1 cellular context compared by ENCODE assay signal in genomic region chr2:71276311-71277158, GRCh38.
A peak's percentile ranks its signal among the peaks of the same experiment; 100 is the strongest.
TF ChIP-seq lines count a peak whose summit lies in the region.

No MANE protein-coding gene starts in this region.

TF ChIP-seq in HEK293, 187 proteins besides CTCF, POLR2A, EP300 and RAD21 (continued from another document and continues in another):
- no peak for TF ChIP-seq ELK4 (IDR thresholded peaks at IDR 0.05; ENCODE audit: borderline replicate concordance, low read depth, low read length)
- TF ChIP-seq ZNF561 (tag by site-specific recombination; IDR thresholded peaks at IDR 0.05; ENCODE audit: borderline replicate concordance) = no peak
- TF ChIP-seq HOXA7 (CRISPR knock-in tag; IDR thresholded peaks at IDR 0.05; ENCODE audit: borderline replicate concordance) = no peak
- no peak for TF ChIP-seq ZNF433 (tag by site-specific recombination; IDR thresholded peaks at IDR 0.05; ENCODE audit: low read depth)
- peak; percentile 17; the same call in 1 of the 2 replicates for TF ChIP-seq ZNF146 (tag by site-specific recombination; IDR thresholded peaks at IDR 0.05)
- TF ChIP-seq PATZ1 (tag by site-specific recombination; IDR thresholded peaks at IDR 0.05) = peak; percentile 75
- no peak for TF ChIP-seq ZNF112 (tag by site-specific recombination; IDR thresholded peaks at IDR 0.05)
- peak; percentile 56 for TF ChIP-seq ZNF394 (tag by site-specific recombination; IDR thresholded peaks at IDR 0.05; ENCODE audit: borderline replicate concordance)
- TF ChIP-seq PRDM1 (tag by site-specific recombination; IDR thresholded peaks at IDR 0.05) = no peak
- no peak for TF ChIP-seq ZNF184 (tag by site-specific recombination; IDR thresholded peaks at IDR 0.05)
- TF ChIP-seq ZNF660 (tag by site-specific recombination; IDR thresholded peaks at IDR 0.05) = 0 out of 2 replicates have a peak, but pooled peaks have one; percentile 39
- peak; percentile 56; the same call in 1 of the 2 replicates for TF ChIP-seq KLF17 (tag by site-specific recombination; IDR thresholded peaks at IDR 0.05)
- TF ChIP-seq ZNF324 (tag by site-specific recombination; IDR thresholded peaks at IDR 0.05) = no peak; the same call in 1 of the 2 replicates
- no peak for TF ChIP-seq ZNF366 (tag by site-specific recombination; conservative IDR thresholded peaks at IDR 0.05)
- peak; percentile 54; the same call in 1 of the 2 replicates for TF ChIP-seq ZNF76 (tag by site-specific recombination; IDR thresholded peaks at IDR 0.05; ENCODE audit: borderline replicate concordance, low read depth)
- peak; percentile 51 for TF ChIP-seq KLF10 (tag by site-specific recombination; IDR thresholded peaks at IDR 0.05)
- TF ChIP-seq ZBTB49 (tag by site-specific recombination; IDR thresholded peaks at IDR 0.05; ENCODE audit: low read depth) = no peak
- no peak for TF ChIP-seq REPIN1 (tag by site-specific recombination; IDR thresholded peaks at IDR 0.05; ENCODE audit: low read depth)
- peak; percentile 91 for TF ChIP-seq ZBTB17 (tag by site-specific recombination; IDR thresholded peaks at IDR 0.05)
- no peak for TF ChIP-seq ZNF580 (tag by site-specific recombination; IDR thresholded peaks at IDR 0.05)
- no peak for TF ChIP-seq ZNF132 (tag by site-specific recombination; IDR thresholded peaks at IDR 0.05; ENCODE audit: borderline replicate concordance)
- TF ChIP-seq BCL6B (tag by site-specific recombination; IDR thresholded peaks at IDR 0.05) = no peak
- TF ChIP-seq ZNF24 (tag by site-specific recombination; IDR thresholded peaks at IDR 0.05) = no peak
- peak; percentile 58 for TF ChIP-seq PBX3 (CRISPR knock-in tag; IDR thresholded peaks at IDR 0.05)
- no peak for TF ChIP-seq ZNF560 (tag by site-specific recombination; IDR thresholded peaks at IDR 0.05; ENCODE audit: borderline replicate concordance)
- TF ChIP-seq ZXDB (tag by site-specific recombination; IDR thresholded peaks at IDR 0.05) = peak; percentile 63
- TF ChIP-seq YY2 (tag by site-specific recombination; IDR thresholded peaks at IDR 0.05) = no peak
- TF ChIP-seq ZNF530 (tag by site-specific recombination; IDR thresholded peaks at IDR 0.05; ENCODE audit: low read depth) = no peak
- peak; percentile 95 for TF ChIP-seq ZBTB26 (tag by site-specific recombination; optimal IDR thresholded peaks at IDR 0.05)
- no peak for TF ChIP-seq ZNF280D (tag by site-specific recombination; IDR thresholded peaks at IDR 0.05)
- peak; percentile 37 for TF ChIP-seq ZIC2 (tag by site-specific recombination; IDR thresholded peaks at IDR 0.05)
- TF ChIP-seq GLIS1 (tag by site-specific recombination; IDR thresholded peaks at IDR 0.05) = peak; percentile 69
- peak; percentile 91 for TF ChIP-seq ZBTB10 (tag by site-specific recombination; IDR thresholded peaks at IDR 0.05)
- no peak for TF ChIP-seq ZNF785 (tag by site-specific recombination; IDR thresholded peaks at IDR 0.05)
- TF ChIP-seq ZFP37 (tag by site-specific recombination; IDR thresholded peaks at IDR 0.05) = peak; percentile 81; the same call in 1 of the 2 replicates
- no peak for TF ChIP-seq ZNF830 (tag by site-specific recombination; IDR thresholded peaks at IDR 0.05; ENCODE audit: low read depth)
- no peak for TF ChIP-seq KLF7 (tag by site-specific recombination; IDR thresholded peaks at IDR 0.05; ENCODE audit: borderline replicate concordance)
- no peak for TF ChIP-seq FEZF1 (tag by site-specific recombination; IDR thresholded peaks at IDR 0.05)
- no peak for TF ChIP-seq ZNF239 (tag by site-specific recombination; IDR thresholded peaks at IDR 0.05)
- no peak for TF ChIP-seq MZF1 (tag by site-specific recombination; IDR thresholded peaks at IDR 0.05; ENCODE audit: borderline replicate concordance)
- peak; percentile 37; the same call in 1 of the 2 replicates for TF ChIP-seq EGR2 (tag by site-specific recombination; IDR thresholded peaks at IDR 0.05; ENCODE audit: low read depth)
- no peak for TF ChIP-seq ZSCAN18 (tag by site-specific recombination; IDR thresholded peaks at IDR 0.05)
- TF ChIP-seq ZNF670 (tag by site-specific recombination; IDR thresholded peaks at IDR 0.05; ENCODE audit: low read depth) = no peak
- no peak for TF ChIP-seq ZNF416 (tag by site-specific recombination; IDR thresholded peaks at IDR 0.05)
- peak; percentile 64; the same call in 1 of the 2 replicates for TF ChIP-seq KLF8 (tag by site-specific recombination; IDR thresholded peaks at IDR 0.05)
- TF ChIP-seq ZNF341 (tag by site-specific recombination; IDR thresholded peaks at IDR 0.05; ENCODE audit: low read depth) = peak; percentile 68
